8 cellular contexts compared by ENCODE assay signal in the genomic region with DNA sequence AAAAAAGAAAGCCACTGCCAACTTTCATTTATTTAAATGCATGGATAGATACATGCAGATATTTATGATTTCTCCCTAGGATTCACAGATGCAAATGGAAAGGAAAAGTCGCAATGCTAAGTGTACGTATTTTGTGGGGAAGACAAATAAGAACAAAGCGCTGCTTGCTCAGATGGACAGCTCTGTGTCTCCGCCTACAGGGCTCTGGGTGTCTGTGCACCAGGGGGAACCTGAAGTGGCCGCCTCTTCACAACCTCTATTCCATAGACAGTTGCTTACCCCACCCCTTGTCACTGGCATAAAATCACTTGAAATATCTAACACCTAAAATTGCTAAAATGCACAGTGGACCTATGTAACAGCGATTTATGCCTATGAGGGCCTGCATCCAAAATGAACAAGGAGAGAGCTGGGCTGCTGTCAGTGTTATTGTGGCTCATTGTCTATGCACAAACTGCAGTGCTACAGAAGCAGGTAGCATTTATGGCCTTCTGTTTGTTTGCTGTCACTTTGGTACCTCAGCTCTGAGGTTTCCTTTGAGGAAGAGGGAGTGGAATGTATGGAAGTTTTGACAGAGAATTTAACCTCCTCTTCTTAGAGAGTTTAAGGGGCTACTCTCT. TPM values are rescaled to one million over a fixed set of nuclear protein-coding genes. Genes with fewer than 3 reads are reported as not detected.
DNase-seq lines count a peak whose midpoint lies in the region; ATAC-seq and TF ChIP-seq lines count a peak whose summit lies in the region.

No MANE protein-coding gene starts in this region.

- H3K27me3 ChIP-seq in RWPE2 (ENCODE audit: insufficient read depth, poor library complexity, severe bottlenecking) (no peaks in the 10 kb centered on the region), right atrium auricular region (no peaks in the 10 kb centered on the region)

- no peaks in the 10 kb centered on the region for H3K36me3 ChIP-seq in RWPE2 (ENCODE audit: low read depth)
- H3K36me3 ChIP-seq in right atrium auricular region: no peaks in the 10 kb centered on the region

- peak; percentile 51 for TF ChIP-seq CTCF in RWPE2 (IDR thresholded peaks at IDR 0.05; ENCODE audit: poor library complexity, severe bottlenecking)
- TF ChIP-seq CTCF in right atrium auricular region (IDR thresholded peaks at IDR 0.05): peak; percentile 40 to 69

- no peak overlapping the region for H3K4me3 ChIP-seq in RWPE2 (ENCODE audit: severe bottlenecking)
- no peak overlapping the region for H3K4me3 ChIP-seq in right atrium auricular region

- H3K4me1 ChIP-seq in RWPE2 (ENCODE audit: insufficient read depth, poor library complexity, severe bottlenecking) (no peaks in the 10 kb centered on the region), right atrium auricular region (no peaks in the 10 kb centered on the region)

- ATAC-seq in HG03442 (IDR thresholded peaks at IDR 0.05; ENCODE audit: unreplicated experiment) (peak; percentile 67), RWPE2 (ENCODE audit: low read depth) (no peak), HG03135 (IDR thresholded peaks at IDR 0.05; ENCODE audit: unreplicated experiment) (no peak)

- H3K9me3 ChIP-seq in RWPE2 (ENCODE audit: severe bottlenecking) (no peaks in the 10 kb centered on the region), right atrium auricular region (no peaks in the 10 kb centered on the region)

- DNase-seq in NCI-H2081 (lab: John Stamatoyannopoulos, UW) (peak; percentile 28 to 40), NCI-H2081 treated with DMSO at 0.1 percent for 48 hours (lab: John Stamatoyannopoulos, UW) (no peak), RWPE2 (ENCODE audit: low spot score) (no peak), right atrium auricular region (ENCODE audit: low spot score) (no peak)
- DNase-seq in activated naive CD4-positive, alpha-beta T cell treated with anti-CD3 and anti-CD28 coated beads, Interleukin-2, amount 50 U/mL, for 16 hours: peak; percentile 42
- DNase-seq in stimulated activated CD4-positive, alpha-beta T cell treated with anti-CD3 and anti-CD28 coated beads, Interleukin-15, amount 100 ng/mL, for 1 hour (ENCODE audit: low read depth in 1 of 2, low spot score in 1 of 2): peak; percentile 1 to 5

- no peak overlapping the region for H3K27ac ChIP-seq in RWPE2 (ENCODE audit: poor library complexity, severe bottlenecking)
- no peak overlapping the region for H3K27ac ChIP-seq in right atrium auricular region

RNA-seq across cellular contexts. Expression of a gene that starts 58.6 kb away (rescaled TPM):
- not detected for total RNA-seq in right atrium auricular region

Comparison
In these comparisons a context has a peak if more than half of its experiments do, and no peak if none do; other contexts are left out.
1. DNase-seq: peak in NCI-H2081 (2 of 2), activated naive CD4-positive, alpha-beta T cell treated with anti-CD3 and anti-CD28 coated beads, Interleukin-2, amount 50 U/mL, for 16 hours (single experiment) and stimulated activated CD4-positive, alpha-beta T cell treated with anti-CD3 and anti-CD28 coated beads, Interleukin-15, amount 100 ng/mL, for 1 hour (2 of 2); none in NCI-H2081 treated with DMSO at 0.1 percent for 48 hours (single experiment), RWPE2 (single experiment) and right atrium auricular region (single experiment).